In genomic region chr15:72306211-72306785, GRCh38 we compare ENCODE assay signal across 1 cellular context.
A peak's percentile ranks its signal among the peaks of the same experiment; 100 is the strongest.
TF ChIP-seq lines count a peak whose summit lies in the region.

No MANE protein-coding gene starts in this region.

TF ChIP-seq in GM12878, 131 proteins besides CTCF, POLR2A, EP300 and RAD21 (continued from another document):
- no peak for TF ChIP-seq RELB (IDR thresholded peaks at IDR 0.05; ENCODE audit: low read depth)
- TF ChIP-seq WRNIP1 (IDR thresholded peaks at IDR 0.05; ENCODE audit: borderline replicate concordance, low read depth, low read length) = no peak
- TF ChIP-seq YY1 (IDR thresholded peaks at IDR 0.05; ENCODE audit: low read depth, low read length) = no peak
- TF ChIP-seq ATF3 (IDR thresholded peaks at IDR 0.05; ENCODE audit: borderline replicate concordance, extremely low read depth, low read depth, low read length) = no peak
- no peak for TF ChIP-seq SMC3 (IDR thresholded peaks at IDR 0.05; ENCODE audit: borderline replicate concordance, low read length)
- TF ChIP-seq KDM1A (IDR thresholded peaks at IDR 0.05; ENCODE audit: borderline replicate concordance) = peak; percentile 93; the same call in 1 of the 2 replicates
- TF ChIP-seq ATF2 (IDR thresholded peaks at IDR 0.05; ENCODE audit: low read length) = no peak
- TF ChIP-seq BRCA1 (IDR thresholded peaks at IDR 0.05; ENCODE audit: low read depth, low read length) = no peak
- TF ChIP-seq MAX (IDR thresholded peaks at IDR 0.05; ENCODE audit: low read depth, low read length) = no peak
- no peak for TF ChIP-seq TBL1XR1 (IDR thresholded peaks at IDR 0.05; ENCODE audit: low read depth, low read length)
- TF ChIP-seq MXI1 (IDR thresholded peaks at IDR 0.05; ENCODE audit: low read depth, low read length) = peak; percentile 58; the same call in 1 of the 2 replicates
- no peak for TF ChIP-seq JUND (IDR thresholded peaks at IDR 0.05; ENCODE audit: low read depth, low read length)
- no peak for TF ChIP-seq ZNF24 (IDR thresholded peaks at IDR 0.05)
- 0 out of 2 replicates have a peak, but pooled peaks have one; percentile 27 for TF ChIP-seq ZBTB40 (IDR thresholded peaks at IDR 0.05; ENCODE audit: borderline replicate concordance)
- no peak for TF ChIP-seq BCL3 (IDR thresholded peaks at IDR 0.05; ENCODE audit: borderline replicate concordance, insufficient read depth, low read depth, low read length, poor library complexity, severe bottlenecking)
- 0 out of 2 replicates have a peak, but pooled peaks have one; percentile 20 for TF ChIP-seq IKZF1 (conservative IDR thresholded peaks at IDR 0.05)
- no peak for TF ChIP-seq FOXK2 (IDR thresholded peaks at IDR 0.05)
- peak; percentile 94 for TF ChIP-seq BMI1 (IDR thresholded peaks at IDR 0.05; ENCODE audit: borderline replicate concordance)
- no peak for TF ChIP-seq RB1 (IDR thresholded peaks at IDR 0.05; ENCODE audit: borderline replicate concordance)
